ENCODE assay signal across 9 cellular contexts in genomic region chr1:58857673-58858343, GRCh38.
DNase-seq lines count a peak whose midpoint lies in the region; ATAC-seq lines count a peak whose summit lies in the region.
"Had no signal": no experiment of that assay in that cellular context is flagged by ENCODE, and none has a peak within 500 bp of the region (broad histone marks: within the 10 kb centered on the region; RNA-seq: fewer than 3 reads in every experiment).

No MANE protein-coding gene starts in this region.

- H3K79me2 ChIP-seq in Karpas-422 (ENCODE audit: low read length): no peaks in the 10 kb centered on the region

- H3K4me2 ChIP-seq in Karpas-422 (ENCODE audit: low read depth, low read length, poor library complexity, severe bottlenecking): no peak overlapping the region

- no peak overlapping the region for H2AFZ ChIP-seq in Karpas-422 (ENCODE audit: low read length)

- peaks cover 3% of the 10 kb centered on the region for H3K36me3 Mint-ChIP-seq in T-helper 17 cell (ENCODE audit: low read depth)
- no peaks in the 10 kb centered on the region for H3K36me3 Mint-ChIP-seq in stimulated activated naive CD8-positive, alpha-beta T cell treated with anti-CD3 and anti-CD28 coated beads, Interleukin-15, Interleukin-2, amounts not matched to agents 100 ng/mL and 50 ng/mL, for 24 hours (ENCODE audit: low read depth)

- no peaks in the 10 kb centered on the region for H3K27me3 ChIP-seq in Karpas-422 (ENCODE audit: low read length)

- H3K36me3 ChIP-seq in Karpas-422 (ENCODE audit: insufficient read depth, low read length): no peaks in the 10 kb centered on the region

- no peak overlapping the region for H3K4me3 ChIP-seq in Karpas-422 (ENCODE audit: low read length)
- H3K4me3 ChIP-seq: coronary artery had no signal

- H3K27me3 Mint-ChIP-seq in T-helper 17 cell: no peaks in the 10 kb centered on the region
- no peaks in the 10 kb centered on the region for H3K27me3 Mint-ChIP-seq in stimulated activated naive CD8-positive, alpha-beta T cell treated with anti-CD3 and anti-CD28 coated beads, Interleukin-15, Interleukin-2, amounts not matched to agents 100 ng/mL and 50 ng/mL, for 24 hours

- no peaks in the 10 kb centered on the region for H3K9me3 Mint-ChIP-seq in stimulated activated naive CD8-positive, alpha-beta T cell treated with anti-CD3 and anti-CD28 coated beads, Interleukin-15, Interleukin-2, amounts not matched to agents 100 ng/mL and 50 ng/mL, for 24 hours

- H3K9me3 ChIP-seq in T-helper 17 cell (ENCODE audit: control insufficient read depth, low read length, poor library complexity, severe bottlenecking) (no peaks in the 10 kb centered on the region), Karpas-422 (ENCODE audit: low read length) (no peaks in the 10 kb centered on the region)

- DNase-seq in activated effector memory CD4-positive, alpha-beta T cell treated with Interleukin-2 at 50 U/mL for 16 hours: peak; percentile 9
- DNase-seq in activated effector memory CD4-positive, alpha-beta T cell treated with anti-CD3 and anti-CD28 coated beads, Interleukin-2, amount 50 U/mL, for 16 hours: no peak
- DNase-seq in T-helper 17 cell: no peak
- DNase-seq in Karpas-422: no peak
- DNase-seq in SKM-1 treated with dmso at 0.1 percent for 144 hours (lab: John Stamatoyannopoulos, UW; ENCODE audit: unreplicated experiment): no peak
- DNase-seq in NCI-H226: no peak

- H3K4me1 ChIP-seq in Karpas-422 (ENCODE audit: low read length): no peaks in the 10 kb centered on the region

- ATAC-seq in HG02852 (IDR thresholded peaks at IDR 0.05; ENCODE audit: unreplicated experiment): peak; percentile 73
- ATAC-seq in T-helper 17 cell: peak; percentile 52

- H3K27ac Mint-ChIP-seq in T-helper 17 cell: peak overlapping the region; percentile 88
- H3K27ac Mint-ChIP-seq in stimulated activated naive CD8-positive, alpha-beta T cell treated with anti-CD3 and anti-CD28 coated beads, Interleukin-15, Interleukin-2, amounts not matched to agents 100 ng/mL and 50 ng/mL, for 24 hours: peak overlapping the region; percentile 59

- H3K27ac ChIP-seq in Karpas-422 (ENCODE audit: low read length): no peak overlapping the region
- H3K27ac ChIP-seq: coronary artery had no signal

- H3K4me3 Mint-ChIP-seq in T-helper 17 cell: peak overlapping the region; percentile 58
- H3K4me3 Mint-ChIP-seq in stimulated activated naive CD8-positive, alpha-beta T cell treated with anti-CD3 and anti-CD28 coated beads, Interleukin-15, Interleukin-2, amounts not matched to agents 100 ng/mL and 50 ng/mL, for 24 hours: no peak overlapping the region

- H3K4me1 Mint-ChIP-seq in T-helper 17 cell: peaks cover 25% of the 10 kb centered on the region
- H3K4me1 Mint-ChIP-seq in stimulated activated naive CD8-positive, alpha-beta T cell treated with anti-CD3 and anti-CD28 coated beads, Interleukin-15, Interleukin-2, amounts not matched to agents 100 ng/mL and 50 ng/mL, for 24 hours (ENCODE audit: low read depth): peaks cover 56% of the 10 kb centered on the region

- H3K9ac ChIP-seq in Karpas-422 (ENCODE audit: low read length): no peak overlapping the region

- H3K9me2 ChIP-seq in Karpas-422 (replicated peaks; ENCODE audit: insufficient read depth, low read length): no peaks in the 10 kb centered on the region

- H4K20me1 ChIP-seq in Karpas-422 (ENCODE audit: insufficient read depth, low read depth, low read length): no peaks in the 10 kb centered on the region
